20 cellular contexts compared by ENCODE assay signal in genomic region chr6:4270799-4271198, GRCh38.
DNase-seq lines count a peak whose midpoint lies in the region; ATAC-seq and TF ChIP-seq lines count a peak whose summit lies in the region.
"Had no signal": no experiment of that assay in that cellular context is flagged by ENCODE, and none has a peak within 500 bp of the region (broad histone marks: within the 10 kb centered on the region; RNA-seq: fewer than 3 reads in every experiment).

No MANE protein-coding gene starts in this region.

- peaks cover 7% of the 10 kb centered on the region; the same call in 1 of the 2 replicates for H3K9me2 ChIP-seq in GM23338 (ENCODE audit: insufficient read depth)

- no peaks in the 10 kb centered on the region for H3K9me3 ChIP-seq in CD4-positive, alpha-beta T cell (ENCODE audit: control insufficient read depth, low read length)
- H3K9me3 ChIP-seq: colonic mucosa, left lung, uterus had no signal

- intact Hi-C loops in CD4-positive, alpha-beta T cell (cut with DNase I, micrococcal nuclease): no loop called here

- H4K20me1 ChIP-seq in GM23338 (replicated peaks; ENCODE audit: insufficient read depth): no peaks in the 10 kb centered on the region

- H3K4me2 ChIP-seq in GM23338: no peak overlapping the region

- H3K36me3 Mint-ChIP-seq in GM23338 (ENCODE audit: low read depth): no peaks in the 10 kb centered on the region
- no peaks in the 10 kb centered on the region for H3K36me3 Mint-ChIP-seq in mesothelial cell of epicardium
- no peaks in the 10 kb centered on the region for H3K36me3 Mint-ChIP-seq in CD4-positive, alpha-beta T cell (ENCODE audit: low read depth)
- H3K36me3 Mint-ChIP-seq: activated naive CD8-positive, alpha-beta T cell treated with anti-CD3 and anti-CD28 coated beads for 36 hours had no signal

- H3K4me1 Mint-ChIP-seq in GM23338 (peaks cover 10% of the 10 kb centered on the region; the same call in 2 of the 3 replicates), mesothelial cell of epicardium (peaks cover 36% of the 10 kb centered on the region)
- H3K4me1 Mint-ChIP-seq in CD4-positive, alpha-beta T cell (ENCODE audit: low read depth): no peaks in the 10 kb centered on the region
- H3K4me1 Mint-ChIP-seq: activated naive CD8-positive, alpha-beta T cell treated with anti-CD3 and anti-CD28 coated beads for 36 hours had no signal

- H3K4me3 ChIP-seq in GM23338: no peak overlapping the region
- H3K4me3 ChIP-seq: colonic mucosa, left lung, uterus had no signal

- no peak for TF ChIP-seq CTCF in GM23338 (conservative IDR thresholded peaks at IDR 0.05; ENCODE audit: low read depth in 2 of 2)
- TF ChIP-seq CTCF in mesothelial cell of epicardium (IDR thresholded peaks at IDR 0.05; ENCODE audit: unreplicated experiment): no peak
- no peak for TF ChIP-seq CTCF in CD4-positive, alpha-beta T cell (IDR thresholded peaks at IDR 0.05)

- H2AFZ ChIP-seq in GM23338: no peak overlapping the region

- H3K27ac Mint-ChIP-seq in GM23338 (no peak overlapping the region), mesothelial cell of epicardium (no peak overlapping the region)
- H3K27ac Mint-ChIP-seq in CD4-positive, alpha-beta T cell: no peak overlapping the region
- H3K27ac Mint-ChIP-seq: activated naive CD8-positive, alpha-beta T cell treated with anti-CD3 and anti-CD28 coated beads for 36 hours; progenitor cell of endocrine pancreas; stimulated activated naive CD8-positive, alpha-beta T cell treated with anti-CD3 and anti-CD28 coated beads, Interleukin-15, Interleukin-2, amounts not matched to agents 100 ng/mL and 50 ng/mL, for 24 hours had no signal

- ATAC-seq in GM23338: no peak
- no peak for ATAC-seq in CD4-positive, alpha-beta T cell (ENCODE audit: poor library complexity)
- ATAC-seq: left lung had no signal

- DNase-seq in DMS 273 treated with DMSO at 0.1 percent for 48 hours (lab: John Stamatoyannopoulos, UW) (peak; percentile 8), M059J (ENCODE audit: low read depth) (peak; percentile 74), cerebellar cortex (ENCODE audit: low spot score) (peak; percentile 94), kidney tubule cell (ENCODE audit: low spot score) (peak; percentile 44), HK-2 (ENCODE audit: unreplicated experiment) (no peak), GM23338 (ENCODE audit: low spot score) (no peak), mesothelial cell of epicardium (ENCODE audit: low spot score in 2 of 2, unreplicated experiment in 2 of 2) (no peak)
- DNase-seq in CD4-positive, alpha-beta T cell: no peak
- DNase-seq: activated CD4-positive, alpha-beta T cell treated with anti-CD3 and anti-CD28 coated beads, Interleukin-2, amount 50 U/mL, for 1 hour; activated naive CD8-positive, alpha-beta T cell treated with anti-CD3 and anti-CD28 coated beads for 36 hours; activated T-cell treated with anti-CD3 and anti-CD28 coated beads, Interleukin-2, amount 50 U/mL, for 1 hour; AML-193; colonic mucosa; Kasumi-1; left lung; NCI-H187; NCI-H526; uterus had no signal

- H3K4me1 ChIP-seq in GM23338 (ENCODE audit: insufficient read depth): no peaks in the 10 kb centered on the region; the same call in 1 of the 2 replicates
- H3K4me1 ChIP-seq: colonic mucosa, left lung, uterus had no signal

- no peak overlapping the region for H3K27ac ChIP-seq in GM23338 (ENCODE audit: low read depth)
- H3K27ac ChIP-seq in CD4-positive, alpha-beta T cell (ENCODE audit: low read depth, low read length): no peak overlapping the region
- H3K27ac ChIP-seq: colonic mucosa, left lung, uterus had no signal

- POLR2A ChIA-PET in CD4-positive, alpha-beta T cell (lab: Charles Lee): no interaction called here

- H3K27me3 ChIP-seq in GM23338 (ENCODE audit: insufficient read depth): no peaks in the 10 kb centered on the region
- no peaks in the 10 kb centered on the region for H3K27me3 ChIP-seq in CD4-positive, alpha-beta T cell (ENCODE audit: control insufficient read depth, insufficient read depth, low read length)
- H3K27me3 ChIP-seq: colonic mucosa, left lung, uterus had no signal

- H3K9me3 Mint-ChIP-seq in GM23338 (no peaks in the 10 kb centered on the region; the same call in 1 of the 3 replicates), mesothelial cell of epicardium (peaks cover 18% of the 10 kb centered on the region)
- no peaks in the 10 kb centered on the region for H3K9me3 Mint-ChIP-seq in CD4-positive, alpha-beta T cell
- H3K9me3 Mint-ChIP-seq: activated naive CD8-positive, alpha-beta T cell treated with anti-CD3 and anti-CD28 coated beads for 36 hours; stimulated activated naive CD8-positive, alpha-beta T cell treated with anti-CD3 and anti-CD28 coated beads, Interleukin-15, Interleukin-2, amounts not matched to agents 100 ng/mL and 50 ng/mL, for 24 hours had no signal

- no peaks in the 10 kb centered on the region for H3K79me2 ChIP-seq in GM23338 (replicated peaks; ENCODE audit: insufficient read depth)

- H3F3A ChIP-seq in GM23338 (replicated peaks; ENCODE audit: low read depth): no peaks in the 10 kb centered on the region

- H3K4me3 Mint-ChIP-seq in GM23338 (no peak overlapping the region), mesothelial cell of epicardium (no peak overlapping the region)
- H3K4me3 Mint-ChIP-seq in CD4-positive, alpha-beta T cell: no peak overlapping the region
- H3K4me3 Mint-ChIP-seq: activated naive CD8-positive, alpha-beta T cell treated with anti-CD3 and anti-CD28 coated beads for 36 hours; stimulated activated naive CD8-positive, alpha-beta T cell treated with anti-CD3 and anti-CD28 coated beads, Interleukin-15, Interleukin-2, amounts not matched to agents 100 ng/mL and 50 ng/mL, for 24 hours had no signal

- H3K27me3 Mint-ChIP-seq in GM23338 (ENCODE audit: insufficient read depth, low read depth, poor library complexity) (peaks cover 2% of the 10 kb centered on the region), mesothelial cell of epicardium (ENCODE audit: low read depth) (no peaks in the 10 kb centered on the region)
- H3K27me3 Mint-ChIP-seq in CD4-positive, alpha-beta T cell: peaks cover 6% of the 10 kb centered on the region
- H3K27me3 Mint-ChIP-seq: progenitor cell of endocrine pancreas had no signal

- no peaks in the 10 kb centered on the region for H3K36me3 ChIP-seq in GM23338 (ENCODE audit: insufficient read depth)
- H3K36me3 ChIP-seq: colonic mucosa, left lung, uterus had no signal

- CTCF ChIA-PET in CD4-positive, alpha-beta T cell (lab: Charles Lee): no interaction called here

TF ChIP-seq in GM23338, 12 proteins besides CTCF, POLR2A, EP300 and RAD21 (continues in another document):
- TF ChIP-seq JUNB (IDR thresholded peaks at IDR 0.05; ENCODE audit: unreplicated experiment) (no peak), STAT1 (IDR thresholded peaks at IDR 0.05; ENCODE audit: unreplicated experiment) (no peak), ETS1 (IDR thresholded peaks at IDR 0.05) (no peak), NANOG (IDR thresholded peaks at IDR 0.05; ENCODE audit: borderline replicate concordance) (no peak), ZNF331 (CRISPR knock-in tag; IDR thresholded peaks at IDR 0.05; ENCODE audit: low read depth) (no peak), EZH2 (IDR thresholded peaks at IDR 0.05; ENCODE audit: low read depth, unreplicated experiment) (no peak), POLR2AphosphoS5 (IDR thresholded peaks at IDR 0.05; ENCODE audit: low read depth) (no peak), CREB1 (CRISPR knock-in tag; IDR thresholded peaks at IDR 0.05; ENCODE audit: low read depth) (no peak)

Comparison
In these comparisons a context has a peak if more than half of its experiments do, and no peak if none do; other contexts are left out.
1. DNase-seq: peak in DMS 273 treated with DMSO at 0.1 percent for 48 hours (single experiment), M059J (single experiment), cerebellar cortex (single experiment) and kidney tubule cell (single experiment); none in HK-2 (single experiment), GM23338 (single experiment), mesothelial cell of epicardium (0 of 2) and CD4-positive, alpha-beta T cell (0 of 10).